In the genomic region with DNA sequence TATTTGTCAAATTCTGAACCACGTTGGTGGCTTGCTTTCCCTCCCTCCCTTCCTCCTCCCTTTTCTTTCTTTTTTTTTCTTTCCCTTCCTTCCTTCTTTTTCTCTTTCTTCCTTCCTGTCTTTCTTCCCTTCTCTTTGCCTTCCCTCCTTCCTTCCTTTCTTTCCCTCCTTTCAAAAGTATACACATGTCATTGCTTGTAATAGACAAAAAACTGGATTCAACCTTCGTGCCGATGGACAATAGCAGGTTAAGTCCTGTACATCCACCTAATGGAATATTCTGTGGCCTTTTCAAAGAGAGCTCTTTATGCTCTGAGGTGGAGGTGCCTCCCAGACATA, we compare ENCODE assay signal across 17 cellular contexts.
DNase-seq lines count a peak whose midpoint lies in the region; ATAC-seq and TF ChIP-seq lines count a peak whose summit lies in the region.
"Had no signal": no experiment of that assay in that cellular context is flagged by ENCODE, and none has a peak within 500 bp of the region (broad histone marks: within the 10 kb centered on the region; RNA-seq: fewer than 3 reads in every experiment).

No MANE protein-coding gene starts in this region.

- H3K4me3 ChIP-seq in Caco-2 (ENCODE audit: low read depth, low read length) (no peak overlapping the region), SK-N-MC (peak overlapping the region; percentile 74), lower lobe of right lung (no peak overlapping the region), smooth muscle cell (no peak overlapping the region)
- H3K4me3 ChIP-seq: Peyer's patch had no signal

- DNase-seq in Caco-2 (no peak), SK-N-MC (ENCODE audit: low read depth, low spot score) (no peak), lower lobe of right lung (no peak), smooth muscle cell (lab: John Stamatoyannopoulos, UW; ENCODE audit: unreplicated experiment) (no peak), KBM-7 (no peak), AG20443 (ENCODE audit: low spot score) (no peak), G401 (ENCODE audit: low spot score) (no peak)
- DNase-seq: C1 segment of cervical spinal cord; Calu3; CD8-positive, alpha-beta T cell; KG1; NCI-H1092; NCI-H187 treated with DMSO at 0.1 percent for 48 hours; NCI-H2107; NCI-H524 treated with DMSO at 0.1 percent for 48 hours; NCI-H82; Peyer's patch had no signal

- no peaks in the 10 kb centered on the region for H3K27me3 ChIP-seq in Caco-2 (replicated peaks; ENCODE audit: control insufficient read depth, insufficient read depth, low read length)
- H3K27me3 ChIP-seq in lower lobe of right lung (ENCODE audit: low read depth): no peaks in the 10 kb centered on the region
- no peaks in the 10 kb centered on the region for H3K27me3 ChIP-seq in smooth muscle cell (ENCODE audit: low read depth)
- H3K27me3 ChIP-seq: Peyer's patch had no signal

- H3K4me3 Mint-ChIP-seq in Caco-2 (ENCODE audit: unreplicated experiment): peak overlapping the region; percentile 6
- H3K4me3 Mint-ChIP-seq: CD8-positive, alpha-beta T cell had no signal

- intact Hi-C loops in Caco-2 (cut with micrococcal nuclease; ENCODE audit: unreplicated experiment): no loop called here
- intact Hi-C loops in lower lobe of right lung (cut with DNase I): no loop called here

- H3K36me3 ChIP-seq in Caco-2 (ENCODE audit: control insufficient read depth, insufficient read depth, low read length): no peaks in the 10 kb centered on the region
- no peaks in the 10 kb centered on the region for H3K36me3 ChIP-seq in SK-N-MC (ENCODE audit: insufficient read depth, low read length)
- no peaks in the 10 kb centered on the region for H3K36me3 ChIP-seq in lower lobe of right lung
- H3K36me3 ChIP-seq in smooth muscle cell (ENCODE audit: low read depth): no peaks in the 10 kb centered on the region
- H3K36me3 ChIP-seq: Peyer's patch had no signal

- ATAC-seq in lower lobe of right lung: no peak
- ATAC-seq: CD8-positive, alpha-beta T cell had no signal

- H3K27ac Mint-ChIP-seq in Caco-2 (ENCODE audit: unreplicated experiment): peak overlapping the region; percentile 5
- H3K27ac Mint-ChIP-seq: CD8-positive, alpha-beta T cell had no signal

- H2AFZ ChIP-seq in smooth muscle cell (ENCODE audit: low read depth): no peak overlapping the region

- no peaks in the 10 kb centered on the region for H3K79me2 ChIP-seq in smooth muscle cell (ENCODE audit: low read depth)

- peak overlapping the region; percentile 53 for H3K4me2 ChIP-seq in smooth muscle cell

- WGBS in smooth muscle cell (ENCODE audit: low lambda C conversion rate): 46% methylated on average over 3 of the region's 3 CpGs

- H3K27me3 Mint-ChIP-seq in Caco-2 (ENCODE audit: insufficient read depth, unreplicated experiment): no peaks in the 10 kb centered on the region

- H3F3A ChIP-seq in smooth muscle cell (ENCODE audit: low read depth): no peaks in the 10 kb centered on the region

- H4K20me1 ChIP-seq in smooth muscle cell (ENCODE audit: low read depth): no peaks in the 10 kb centered on the region

- H3K9me3 ChIP-seq in Caco-2 (no peaks in the 10 kb centered on the region), SK-N-MC (ENCODE audit: low read depth, low read length) (no peaks in the 10 kb centered on the region), lower lobe of right lung (no peaks in the 10 kb centered on the region), smooth muscle cell (replicated peaks; ENCODE audit: low read depth) (no peaks in the 10 kb centered on the region)
- H3K9me3 ChIP-seq: Peyer's patch had no signal

- CTCF ChIA-PET in Caco-2 (lab: Charles Lee): interaction anchor here (1.1 kb wide), 1 partner anchor 15 kb away, joined by 3 read pairs; no protein-coding TSS in a partner anchor

- H3K4me1 Mint-ChIP-seq in Caco-2 (ENCODE audit: low read depth, unreplicated experiment): peaks cover 18% of the 10 kb centered on the region

- H3K4me1 ChIP-seq in Caco-2 (peaks cover 17% of the 10 kb centered on the region), lower lobe of right lung (no peaks in the 10 kb centered on the region), smooth muscle cell (ENCODE audit: low read depth) (no peaks in the 10 kb centered on the region)
- H3K4me1 ChIP-seq: Peyer's patch had no signal

- peaks cover 10% of the 10 kb centered on the region for H3K9me3 Mint-ChIP-seq in Caco-2 (ENCODE audit: unreplicated experiment)
- H3K9me3 Mint-ChIP-seq: CD8-positive, alpha-beta T cell had no signal

- BruUV-seq in Caco-2 (replicated peaks; lab: Mats Ljungman, UMichigan): no TSS peak

- H3K27ac ChIP-seq in SK-N-MC (peak overlapping the region; percentile 91), lower lobe of right lung (peak overlapping the region; percentile 13), smooth muscle cell (ENCODE audit: low read depth) (peak overlapping the region; percentile 1)
- H3K27ac ChIP-seq: Peyer's patch had no signal

- H3K36me3 Mint-ChIP-seq in Caco-2 (ENCODE audit: insufficient read depth, unreplicated experiment): peaks cover 6% of the 10 kb centered on the region
- H3K36me3 Mint-ChIP-seq: CD8-positive, alpha-beta T cell had no signal

- POLR2A ChIA-PET in Caco-2 (lab: Charles Lee): interaction anchor here (1.5 kb wide), 1 partner anchor 89 kb away, joined by 3 read pairs; no protein-coding TSS in a partner anchor

- in situ Hi-C loops in KBM-7 (cut with MboI; ENCODE audit: low pct_unique_long_range_greater_than_20kb, low sequenced_read_pairs): no loop called here
- in situ Hi-C loops in G401 (cut with HindIII; ENCODE audit: low sequenced_read_pairs): no loop called here

- H3K9ac ChIP-seq in SK-N-MC (ENCODE audit: insufficient read length) (peak overlapping the region; percentile 65), smooth muscle cell (ENCODE audit: low read depth) (no peak overlapping the region)

- TF ChIP-seq CTCF in Caco-2 (IDR thresholded peaks at IDR 0.05; ENCODE audit: insufficient read depth in 1 of 2, low read depth in 1 of 2, low read length in 1 of 2, severe bottlenecking in 1 of 2, unreplicated experiment in 1 of 2): no peak
- TF ChIP-seq CTCF in lower lobe of right lung (IDR thresholded peaks at IDR 0.05): no peak
- TF ChIP-seq CTCF in smooth muscle cell (IDR thresholded peaks at IDR 0.05; ENCODE audit: borderline replicate concordance, insufficient read depth, poor library complexity, severe bottlenecking): no peak

Comparison
In these comparisons a context has a peak if more than half of its experiments do, and no peak if none do; other contexts are left out.
1. H3K27ac ChIP-seq: peak in every context shown above with its lines; median percentile 91 in SK-N-MC; 13 in lower lobe of right lung; 1 in smooth muscle cell.